8 cellular contexts compared by ENCODE assay signal in the genomic region with DNA sequence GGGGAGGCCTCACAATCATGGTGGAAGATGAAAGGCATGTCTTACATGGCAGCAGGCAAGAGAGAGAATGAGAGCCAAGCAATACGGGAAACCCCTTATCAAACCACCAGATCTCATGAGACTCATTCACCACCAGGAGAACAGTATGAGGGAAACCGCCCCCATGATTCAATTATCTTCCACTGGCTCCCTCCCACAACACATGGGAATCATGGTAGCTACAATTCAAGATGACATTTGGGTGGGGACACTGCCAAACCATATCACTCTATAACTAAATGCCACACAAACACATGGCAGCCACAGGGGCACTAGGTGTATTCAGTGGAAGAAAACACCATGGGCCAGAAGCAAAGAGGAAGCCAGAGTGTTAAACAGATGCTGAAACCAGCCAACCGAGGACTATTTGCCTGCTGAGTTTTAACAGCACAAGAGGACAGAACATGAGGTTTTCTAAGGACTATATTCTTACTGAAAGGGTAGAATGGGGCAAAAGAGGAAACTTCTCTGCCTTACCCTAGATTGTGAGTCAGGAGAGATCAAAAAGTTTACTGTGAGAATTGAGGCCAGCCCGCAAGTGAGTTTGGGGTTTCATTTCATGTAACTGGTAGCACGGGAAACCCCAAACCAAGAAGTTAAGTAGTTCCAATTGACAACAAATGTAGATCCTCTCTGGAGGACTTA. TPM values are rescaled to one million over a fixed set of nuclear protein-coding genes. Genes with fewer than 3 reads are reported as not detected.
DNase-seq lines count a peak whose midpoint lies in the region; ATAC-seq and TF ChIP-seq lines count a peak whose summit lies in the region.

No MANE protein-coding gene starts in this region.

- peak; percentile 35 to 64 for DNase-seq in activated CD4-positive, alpha-beta T cell treated with anti-CD3 and anti-CD28 coated beads, Interleukin-2, amount 50 U/mL, for 24 hours (ENCODE audit: low read depth in 1 of 2, low spot score in 1 of 2)
- no peak for DNase-seq in spleen
- no peak for DNase-seq in ACHN
- no peak for DNase-seq in HAP-1 (ENCODE audit: low spot score in 2 of 2)
- DNase-seq in CD14-positive monocyte (ENCODE audit: low spot score): no peak
- no peak for DNase-seq in NCI-H748 treated with DMSO at 0.1 percent for 48 hours (lab: John Stamatoyannopoulos, UW)

- H3K9me3 ChIP-seq in spleen (no peaks in the 10 kb centered on the region), HAP-1 (no peaks in the 10 kb centered on the region)

- H3K4me3 ChIP-seq in spleen: no peak overlapping the region
- H3K4me3 ChIP-seq in HAP-1: no peak overlapping the region

- H3K4me1 ChIP-seq in spleen (peaks cover 0 to 28% (median 3%) of the 10 kb centered on the region in 6 donors), HAP-1 (peaks cover 5% of the 10 kb centered on the region; the same call in 1 of the 2 replicates)

- H3K4me1 Mint-ChIP-seq in CD14-positive monocyte: peaks cover under 1% of the 10 kb centered on the region

- no peak for TF ChIP-seq POLR2A in spleen (IDR thresholded peaks at IDR 0.05)

- H3K36me3 ChIP-seq in spleen: peaks cover 2 to 100% (median 63%) of the 10 kb centered on the region in 6 donors
- peaks cover 13% of the 10 kb centered on the region for H3K36me3 ChIP-seq in HAP-1 (replicated peaks)

- H3K9me3 Mint-ChIP-seq in CD14-positive monocyte: peaks cover 0 to 3% (median 0%) of the 10 kb centered on the region in 7 donors

- peak; percentile 90 for ATAC-seq in GM19023 (IDR thresholded peaks at IDR 0.05; ENCODE audit: unreplicated experiment)
- ATAC-seq in HG03095 (IDR thresholded peaks at IDR 0.05; ENCODE audit: unreplicated experiment): peak; percentile 85

- 52 to 68% (median 63%) methylated on average over 5 of the region's 5 CpGs for WGBS in spleen, 5 donors

- H3K27ac ChIP-seq in spleen: peak overlapping the region; percentile 22 to 79 (median 54)

- no peaks in the 10 kb centered on the region for H3K27me3 ChIP-seq in spleen (replicated peaks in 1 of 7)
- H3K27me3 ChIP-seq in HAP-1 (ENCODE audit: low read depth): no peaks in the 10 kb centered on the region; the same call in 1 of the 2 replicates

- in situ Hi-C loops in ACHN (cut with HindIII; ENCODE audit: low pct_ligation_motif_present, low pct_unique_long_range_greater_than_20kb, low sequenced_read_pairs): no loop called here
- in situ Hi-C loops in HAP-1 (cut with MboI; ENCODE audit: low sequenced_read_pairs): no loop called here

- H3K4me3 Mint-ChIP-seq in CD14-positive monocyte: no peak overlapping the region

- peak overlapping the region in 3 of 7 donors; percentile 0 to 74 (median 15) for H3K27ac Mint-ChIP-seq in CD14-positive monocyte

- intact Hi-C loops in spleen (cut with DNase I; ENCODE audit: low total_unique reads): no loop called here
- intact Hi-C loops in CD14-positive monocyte (cut with micrococcal nuclease): no loop called here

- TF ChIP-seq CTCF in spleen (IDR thresholded peaks at IDR 0.05 in 8 of 11, conservative IDR thresholded peaks at IDR 0.05 in 3 of 11): no peak
- no peak for TF ChIP-seq CTCF in CD14-positive monocyte (IDR thresholded peaks at IDR 0.05)

- H3K27me3 Mint-ChIP-seq in CD14-positive monocyte (ENCODE audit: low read depth in 3 of 3): peaks cover 0 to 1% (median 0%) of the 10 kb centered on the region in 3 donors

- H3K36me3 Mint-ChIP-seq in CD14-positive monocyte: peaks cover 77 to 81% of the 10 kb centered on the region in 2 donors

RNA-seq across cellular contexts. Expression of gene SIGLEC15, which starts 49.2 kb away (rescaled TPM):
- 1 to 10 TPM in 5 of 7 donors, under 1 TPM in 2; 0.86 to 3.5 (median 1.5) TPM for total RNA-seq in spleen
- polyA plus RNA-seq in spleen (1 to 10 TPM in 1 of 3 donors, under 1 TPM in 2; 0.28 to 1.8 (median 0.35) TPM), CD14-positive monocyte (1 to 10 TPM; 7.8 to 9.9 TPM)

Comparison
In these comparisons a context has a peak if more than half of its experiments do, and no peak if none do; other contexts are left out.
1. DNase-seq: peak in activated CD4-positive, alpha-beta T cell treated with anti-CD3 and anti-CD28 coated beads, Interleukin-2, amount 50 U/mL, for 24 hours (2 of 2); none in spleen (single experiment), ACHN (single experiment), HAP-1 (0 of 2), CD14-positive monocyte (single experiment) and NCI-H748 treated with DMSO at 0.1 percent for 48 hours (single experiment).